In the genomic region with DNA sequence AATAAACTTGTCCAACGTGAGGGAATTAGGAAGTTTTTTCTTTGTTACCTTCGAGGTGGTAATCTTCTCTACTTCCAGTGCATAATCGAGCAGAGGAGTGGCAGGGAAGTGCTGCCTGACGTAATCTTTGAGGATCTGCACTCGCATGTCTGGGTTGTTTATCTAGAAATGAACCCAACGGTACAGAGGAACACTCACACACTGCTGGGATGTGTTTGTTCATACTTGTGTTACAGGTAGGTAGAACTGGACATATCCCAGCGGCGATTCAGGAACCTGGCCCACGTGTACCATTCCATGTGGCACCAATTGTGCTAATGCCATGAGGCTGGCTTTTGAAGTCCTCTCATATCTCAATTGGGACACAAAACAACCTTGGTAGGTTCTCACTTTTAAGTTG, we compare ENCODE assay signal across 19 cellular contexts. TPM values are rescaled to one million over a fixed set of nuclear protein-coding genes. Genes with fewer than 3 reads are reported as not detected.
DNase-seq lines count a peak whose midpoint lies in the region; ATAC-seq and TF ChIP-seq lines count a peak whose summit lies in the region.
"Had no signal": no experiment of that assay in that cellular context is flagged by ENCODE, and none has a peak within 500 bp of the region (broad histone marks: within the 10 kb centered on the region; RNA-seq: fewer than 3 reads in every experiment).

No MANE protein-coding gene starts in this region.

- H3K36me3 ChIP-seq in upper lobe of right lung: peaks cover 74% of the 10 kb centered on the region

- no peak for DNase-seq in activated naive CD4-positive, alpha-beta T cell treated with anti-CD3 and anti-CD28 coated beads for 36 hours
- no peak for DNase-seq in activated naive CD4-positive, alpha-beta T cell (lab: John Stamatoyannopoulos, UW)
- DNase-seq in epithelial cell of prostate (ENCODE audit: low read depth, low spot score) (peak; percentile 51), upper lobe of right lung (peak; percentile 44), NCI-H128 (lab: John Stamatoyannopoulos, UW; ENCODE audit: unreplicated experiment) (no peak), DMS 273 (lab: John Stamatoyannopoulos, UW; ENCODE audit: unreplicated experiment) (no peak)
- DNase-seq: activated effector memory CD4-positive, alpha-beta T cell treated with Interleukin-2 at 50 U/mL for 16 hours; aorta; DMS79 treated with DMSO at 0.1 percent for 48 hours; effector CD8-positive, alpha-beta T cell; left ventricle myocardium inferior; NCI-H1048; NCI-H2081; spleen had no signal

- H3K9me3 Mint-ChIP-seq in activated naive CD4-positive, alpha-beta T cell treated with anti-CD3 and anti-CD28 coated beads for 36 hours: no peaks in the 10 kb centered on the region

- H3K27me3 ChIP-seq in upper lobe of right lung: no peaks in the 10 kb centered on the region
- H3K27me3 ChIP-seq: neutrophil, spleen had no signal

- H3K4me1 Mint-ChIP-seq in activated naive CD4-positive, alpha-beta T cell treated with anti-CD3 and anti-CD28 coated beads for 36 hours (ENCODE audit: low read depth): peaks cover 14% of the 10 kb centered on the region

- no peaks in the 10 kb centered on the region for H3K4me1 ChIP-seq in upper lobe of right lung

- H3K27ac ChIP-seq in VCaP (peak overlapping the region; percentile 10; the same call in 1 of the 2 replicates), epithelial cell of prostate (peak overlapping the region; percentile 65), upper lobe of right lung (no peak overlapping the region)
- H3K27ac ChIP-seq: KMS-11, left ventricle myocardium inferior, neutrophil, spleen had no signal

- H3K4me3 ChIP-seq in upper lobe of right lung: no peak overlapping the region
- H3K4me3 ChIP-seq: left ventricle myocardium inferior, spleen had no signal

- H3K4me3 Mint-ChIP-seq in activated naive CD4-positive, alpha-beta T cell treated with anti-CD3 and anti-CD28 coated beads for 36 hours: no peak overlapping the region

- TF ChIP-seq CTCF in VCaP (conservative IDR thresholded peaks at IDR 0.05) (no peak), upper lobe of right lung (IDR thresholded peaks at IDR 0.05) (no peak)

- ATAC-seq in upper lobe of right lung (peak; percentile 52), HG02884 (IDR thresholded peaks at IDR 0.05; ENCODE audit: unreplicated experiment) (no peak)

- H3K9me3 ChIP-seq in upper lobe of right lung: no peaks in the 10 kb centered on the region
- H3K9me3 ChIP-seq: left ventricle myocardium inferior, neutrophil, spleen had no signal

- H3K27ac Mint-ChIP-seq in activated naive CD4-positive, alpha-beta T cell treated with anti-CD3 and anti-CD28 coated beads for 36 hours: peak overlapping the region; percentile 56

- H3K36me3 Mint-ChIP-seq in activated naive CD4-positive, alpha-beta T cell treated with anti-CD3 and anti-CD28 coated beads for 36 hours (ENCODE audit: low read depth): peaks cover 34% of the 10 kb centered on the region

- CTCF ChIA-PET in activated naive CD4-positive, alpha-beta T cell treated with anti-CD3 and anti-CD28 coated beads for 36 hours (lab: Charles Lee): interaction anchor here (0.5 kb wide), 1 partner anchor 199 kb away, joined by 3 read pairs; no protein-coding TSS in a partner anchor

- H3K27me3 Mint-ChIP-seq in activated naive CD4-positive, alpha-beta T cell treated with anti-CD3 and anti-CD28 coated beads for 36 hours (ENCODE audit: low read depth): no peaks in the 10 kb centered on the region

- intact Hi-C loops in activated naive CD4-positive, alpha-beta T cell treated with anti-CD3 and anti-CD28 coated beads for 36 hours (cut with micrococcal nuclease): loop anchor here (10.0 kb wide), 2 partner anchors 135 to 405 kb away; a partner anchor contains a TSS
- intact Hi-C loops in upper lobe of right lung (cut with DNase I): no loop called here

RNA-seq across cellular contexts. Expression of a gene that starts 4.2 kb away (rescaled TPM):
- 1 to 10 TPM; 8.9 to 9.6 TPM for total RNA-seq in activated naive CD4-positive, alpha-beta T cell treated with anti-CD3 and anti-CD28 coated beads for 36 hours
- total RNA-seq in upper lobe of right lung: 12.6 TPM

RNA-seq across cellular contexts. Expression of a gene that starts 31.8 kb away (rescaled TPM):
- total RNA-seq in activated naive CD4-positive, alpha-beta T cell treated with anti-CD3 and anti-CD28 coated beads for 36 hours: not detected
- total RNA-seq in upper lobe of right lung: 0.29 TPM
- total RNA-seq: left ventricle myocardium inferior, RPMI7951 had no signal

RNA-seq across cellular contexts. Expression of a gene that starts 33.4 kb away (rescaled TPM):
- 10 to 100 TPM; 25.9 to 28.1 TPM for total RNA-seq in activated naive CD4-positive, alpha-beta T cell treated with anti-CD3 and anti-CD28 coated beads for 36 hours
- 36.5 TPM for total RNA-seq in upper lobe of right lung

RNA-seq across cellular contexts. Expression of a gene that starts 49.3 kb away (rescaled TPM):
- total RNA-seq in activated naive CD4-positive, alpha-beta T cell treated with anti-CD3 and anti-CD28 coated beads for 36 hours: 100 to 1,000 TPM; 153 to 161 TPM
- total RNA-seq in upper lobe of right lung: 112 TPM

RNA-seq across cellular contexts. Expression of a gene that starts 56.6 kb away (rescaled TPM):
- under 1 TPM in 1 of 2 experiments, not detected in 1; 0.36 TPM for total RNA-seq in activated naive CD4-positive, alpha-beta T cell treated with anti-CD3 and anti-CD28 coated beads for 36 hours
- total RNA-seq in upper lobe of right lung: 34.5 TPM

Comparison
In these comparisons a context has a peak if more than half of its experiments do, and no peak if none do; other contexts are left out.
1. DNase-seq: peak in epithelial cell of prostate (single experiment) and upper lobe of right lung (single experiment); none in activated naive CD4-positive, alpha-beta T cell treated with anti-CD3 and anti-CD28 coated beads for 36 hours (single experiment), activated naive CD4-positive, alpha-beta T cell (0 of 4), NCI-H128 (single experiment) and DMS 273 (single experiment).